15 cellular contexts compared by ENCODE assay signal in the genomic region with DNA sequence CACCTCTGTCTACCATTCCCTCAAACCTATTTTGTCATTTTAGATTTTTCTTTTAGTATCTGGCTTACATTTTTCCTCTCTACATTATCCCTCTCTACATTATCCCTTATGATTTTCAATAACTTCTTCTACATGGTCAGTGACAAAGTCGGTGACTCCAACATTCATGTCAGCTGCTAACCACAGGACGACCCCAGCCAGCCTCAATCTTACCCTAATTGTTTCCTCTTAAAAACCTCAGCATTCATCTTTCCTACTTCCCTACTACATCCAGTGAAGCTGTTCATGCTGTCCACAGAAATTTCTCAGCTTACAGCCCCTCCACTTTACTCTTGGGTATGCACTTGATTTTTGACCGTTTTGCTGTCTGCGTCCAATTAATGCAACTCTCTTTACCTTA.
"Had no signal": no experiment of that assay in that cellular context is flagged by ENCODE, and none has a peak within 500 bp of the region (broad histone marks: within the 10 kb centered on the region; RNA-seq: fewer than 3 reads in every experiment).

No MANE protein-coding gene starts in this region.

- H3K27me3 ChIP-seq: breast epithelium, gastrocnemius medialis, heart left ventricle had no signal

- H3K4me3 ChIP-seq: breast epithelium, gastrocnemius medialis, heart left ventricle, SK-N-MC had no signal

- H3K9me3 ChIP-seq: breast epithelium, gastrocnemius medialis, heart left ventricle, neutrophil had no signal

- H3K9me3 Mint-ChIP-seq: activated naive CD4-positive, alpha-beta T cell treated with anti-CD3 and anti-CD28 coated beads for 36 hours; activated T-helper 2 cell treated with anti-CD3 and anti-CD28 coated beads, Interferon-gamma antibody, Interleukin-2, Interleukin-4, amounts not matched to agents 10 μg/mL and 5 μg/mL and 100 μg/mL, durations not matched to agents 14 hours and 24 hours and 36 hours had no signal

- ATAC-seq: gastrocnemius medialis; naive thymus-derived CD4-positive, alpha-beta T cell had no signal

- H3K27ac Mint-ChIP-seq: activated naive CD4-positive, alpha-beta T cell treated with anti-CD3 and anti-CD28 coated beads for 36 hours; activated T-helper 2 cell treated with anti-CD3 and anti-CD28 coated beads, Interferon-gamma antibody, Interleukin-2, Interleukin-4, amounts not matched to agents 10 μg/mL and 5 μg/mL and 100 μg/mL, durations not matched to agents 14 hours and 24 hours and 36 hours; naive thymus-derived CD4-positive, alpha-beta T cell had no signal

- DNase-seq: activated CD4-positive, alpha-beta T cell treated with anti-CD3 and anti-CD28 coated beads, Interleukin-2, amount 50 U/mL, for 48 hours; activated CD4-positive, CD25-positive, alpha-beta regulatory T cell treated with anti-CD3 and anti-CD28 coated beads, Interleukin-2, amount 50 U/mL, for 72 hours; activated naive CD4-positive, alpha-beta T cell treated with anti-CD3 and anti-CD28 coated beads for 36 hours; cerebellar nuclear complex; erythroblast; gastrocnemius medialis; heart left ventricle; naive thymus-derived CD4-positive, alpha-beta T cell; stimulated activated CD4-positive, alpha-beta T cell treated with anti-CD3 and anti-CD28 coated beads, Interleukin-15, amount 100 ng/mL, for 24 hours; stimulated activated CD4-positive, alpha-beta T cell treated with anti-CD3 and anti-CD28 coated beads, Interleukin-4, amount 100 ng/mL, for 1 hour; stimulated activated naive CD4-positive, alpha-beta T cell treated with Interleukin-2 at 50 U/mL for 16 hours had no signal

- H3K4me1 ChIP-seq: breast epithelium, gastrocnemius medialis had no signal

- H3K36me3 ChIP-seq: breast epithelium, neutrophil had no signal

- H3K27ac ChIP-seq: breast epithelium, gastrocnemius medialis, heart left ventricle, neutrophil, SK-N-MC had no signal

- H3K4me3 Mint-ChIP-seq: activated naive CD4-positive, alpha-beta T cell treated with anti-CD3 and anti-CD28 coated beads for 36 hours; naive thymus-derived CD4-positive, alpha-beta T cell had no signal
